In genomic region chr6:15248451-15249370, GRCh38 we compare ENCODE assay signal across 8 cellular contexts. TPM values are rescaled to one million over a fixed set of nuclear protein-coding genes. Genes with fewer than 3 reads are reported as not detected.
DNase-seq lines count a peak whose midpoint lies in the region; ATAC-seq and TF ChIP-seq lines count a peak whose summit lies in the region.

No MANE protein-coding gene starts in this region.

- H3K4me3 Mint-ChIP-seq in activated naive CD4-positive, alpha-beta T cell treated with anti-CD3 and anti-CD28 coated beads, Interleukin-2, amount 10 ng/mL, durations not matched to agents 7 days and 5 days: peak overlapping the region; percentile 90

- 0% methylated on average over 1 to 2 of the region's 83 CpGs for WGBS in gastroesophageal sphincter (ENCODE audit: low coverage in 1 of 2), 2 donors

- peak; percentile 68 for ATAC-seq in gastroesophageal sphincter

- H3K4me1 ChIP-seq in DOHH2 (ENCODE audit: control insufficient read depth, low read length) (peaks cover 46% of the 10 kb centered on the region), gastroesophageal sphincter (peaks cover 0 to 63% (median 2%) of the 10 kb centered on the region in 3 donors), subcutaneous abdominal adipose tissue (ENCODE audit: control insufficient read depth in 5 of 5, insufficient read depth in 5 of 5, low read length in 5 of 5) (peaks cover 0 to 49% (median 44%) of the 10 kb centered on the region in 5 donors)

- H3K79me2 ChIP-seq in DOHH2 (ENCODE audit: control insufficient read depth, low read length): peaks cover 52% of the 10 kb centered on the region

- CTCF ChIA-PET in activated naive CD4-positive, alpha-beta T cell treated with anti-CD3 and anti-CD28 coated beads, Interleukin-2, amount 10 ng/mL, durations not matched to agents 7 days and 5 days (lab: Charles Lee): interaction anchor here (0.6 to 1.3 kb wide), 2 partner anchors 63 to 78 kb away, joined by 3 read pairs; no protein-coding TSS in a partner anchor

- peak; percentile 94 for DNase-seq in HCEC 1CT
- peak; percentile 96 for DNase-seq in NAMALWA (ENCODE audit: low spot score)
- DNase-seq in SK-N-DZ (ENCODE audit: low spot score): peak; percentile 96
- DNase-seq in activated naive CD4-positive, alpha-beta T cell treated with anti-CD3 and anti-CD28 coated beads, Interleukin-2, amount 10 ng/mL, durations not matched to agents 7 days and 5 days: peak; percentile 97
- peak; percentile 72 for DNase-seq in non-pigmented ciliary epithelial cell (ENCODE audit: low read depth)

- peak in 1 of 2 donors; percentile 21 for TF ChIP-seq POLR2A in gastroesophageal sphincter (IDR thresholded peaks at IDR 0.05)

- H3K9me3 ChIP-seq in DOHH2 (ENCODE audit: control insufficient read depth, insufficient read depth, low read length): no peaks in the 10 kb centered on the region
- H3K9me3 ChIP-seq in gastroesophageal sphincter: no peaks in the 10 kb centered on the region
- no peaks in the 10 kb centered on the region for H3K9me3 ChIP-seq in subcutaneous abdominal adipose tissue (ENCODE audit: control insufficient read depth in 5 of 5, low read length in 5 of 5)

- H3K27me3 Mint-ChIP-seq in activated naive CD4-positive, alpha-beta T cell treated with anti-CD3 and anti-CD28 coated beads, Interleukin-2, amount 10 ng/mL, durations not matched to agents 7 days and 5 days: peaks cover 4% of the 10 kb centered on the region

- H3K27me3 ChIP-seq in DOHH2 (ENCODE audit: control insufficient read depth, low read length): no peaks in the 10 kb centered on the region; the same call in 1 of the 2 replicates
- H3K27me3 ChIP-seq in gastroesophageal sphincter: no peaks in the 10 kb centered on the region
- H3K27me3 ChIP-seq in subcutaneous abdominal adipose tissue (ENCODE audit: control insufficient read depth in 5 of 5, insufficient read depth in 4 of 5, low read length in 5 of 5): no peaks in the 10 kb centered on the region

- peaks cover 19% of the 10 kb centered on the region; the same call in 1 of the 2 replicates for H3F3A ChIP-seq in DOHH2 (ENCODE audit: control insufficient read depth, insufficient read depth)

- no peak for TF ChIP-seq EP300 in gastroesophageal sphincter (IDR thresholded peaks at IDR 0.05)

- H3K9me2 ChIP-seq in DOHH2 (replicated peaks; ENCODE audit: control insufficient read depth, low read length): no peaks in the 10 kb centered on the region

- H3K27ac ChIP-seq in DOHH2 (ENCODE audit: low read depth, low read length) (no peak overlapping the region; the same call in 1 of the 2 replicates), gastroesophageal sphincter (peak overlapping the region; percentile 63 to 99 (median 94)), subcutaneous abdominal adipose tissue (ENCODE audit: low read depth, low read length) (peak overlapping the region; percentile 56)

- H3K36me3 Mint-ChIP-seq in activated naive CD4-positive, alpha-beta T cell treated with anti-CD3 and anti-CD28 coated beads, Interleukin-2, amount 10 ng/mL, durations not matched to agents 7 days and 5 days: peaks cover 24% of the 10 kb centered on the region

- TF ChIP-seq CTCF in DOHH2 (IDR thresholded peaks at IDR 0.05; ENCODE audit: low read depth, low read length, poor library complexity, severe bottlenecking) (no peak), gastroesophageal sphincter (IDR thresholded peaks at IDR 0.05) (peak in 3 of 4 experiments; percentile 36 to 65 (median 46))

- H3K9ac ChIP-seq in subcutaneous abdominal adipose tissue (ENCODE audit: low read length in 5 of 5): peak overlapping the region in 4 of 5 donors; percentile 31 to 47 (median 44)

- H4K20me1 ChIP-seq in DOHH2 (ENCODE audit: control insufficient read depth, insufficient read depth, low read depth, low read length): peaks cover 9% of the 10 kb centered on the region; the same call in 1 of the 2 replicates

- H3K4me2 ChIP-seq in DOHH2 (ENCODE audit: low read length): peak overlapping the region; percentile 84

- H3K9me3 Mint-ChIP-seq in activated naive CD4-positive, alpha-beta T cell treated with anti-CD3 and anti-CD28 coated beads, Interleukin-2, amount 10 ng/mL, durations not matched to agents 7 days and 5 days: no peaks in the 10 kb centered on the region

- H3K36me3 ChIP-seq in DOHH2 (ENCODE audit: control insufficient read depth, low read length): no peaks in the 10 kb centered on the region
- no peaks in the 10 kb centered on the region for H3K36me3 ChIP-seq in gastroesophageal sphincter
- H3K36me3 ChIP-seq in subcutaneous abdominal adipose tissue (ENCODE audit: control insufficient read depth in 5 of 5, insufficient read depth in 5 of 5, low read length in 5 of 5): no peaks in the 10 kb centered on the region

- H3K27ac Mint-ChIP-seq in activated naive CD4-positive, alpha-beta T cell treated with anti-CD3 and anti-CD28 coated beads, Interleukin-2, amount 10 ng/mL, durations not matched to agents 7 days and 5 days: peak overlapping the region; percentile 99

- H3K4me1 Mint-ChIP-seq in activated naive CD4-positive, alpha-beta T cell treated with anti-CD3 and anti-CD28 coated beads, Interleukin-2, amount 10 ng/mL, durations not matched to agents 7 days and 5 days: peaks cover 55% of the 10 kb centered on the region

- peak overlapping the region; percentile 75 for H3K4me3 ChIP-seq in DOHH2 (ENCODE audit: low read length)
- H3K4me3 ChIP-seq in gastroesophageal sphincter: peak overlapping the region; percentile 64 to 86
- H3K4me3 ChIP-seq in subcutaneous abdominal adipose tissue (ENCODE audit: low read depth in 1 of 5, low read length in 5 of 5): peak overlapping the region; percentile 76 to 86 (median 77)

RNA-seq across cellular contexts. Expression of gene JARID2, which starts 2.8 kb away (rescaled TPM):
- 25.1 and 33.1 TPM in 2 replicates for polyA plus RNA-seq in SK-N-DZ (2014; cell fraction: cytosol; rRNA removed)
- 38.6 and 40.6 TPM in 2 replicates for polyA plus RNA-seq in SK-N-DZ (2014; cell fraction: nucleus; rRNA removed)
- total RNA-seq in gastroesophageal sphincter: 10 to 100 TPM in 1 of 4 donors, 1 to 10 TPM in 3; 6.8 to 12.3 (median 8.5) TPM
